In the genomic region with DNA sequence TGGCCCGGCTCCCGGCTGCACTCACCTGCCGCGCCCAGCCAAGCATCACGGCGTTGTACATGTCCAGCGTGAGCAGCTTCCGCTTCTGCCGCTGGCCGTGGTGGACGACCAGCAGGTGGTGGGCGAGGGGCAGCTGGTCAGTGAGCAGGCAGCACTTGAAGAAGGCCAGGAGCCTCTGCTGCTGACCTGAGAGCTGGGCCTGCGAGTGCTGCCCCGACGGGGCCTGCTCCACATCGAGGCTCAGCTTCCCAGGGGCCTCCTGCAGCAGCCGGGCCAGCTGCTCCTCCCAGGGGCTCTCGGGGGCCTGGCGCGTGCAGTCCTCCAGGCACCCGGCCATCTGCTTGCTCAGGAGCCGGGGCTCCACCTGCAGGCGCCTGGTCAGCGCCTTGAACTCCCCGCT, we compare ENCODE assay signal across 2 cellular contexts. TPM values are rescaled to one million over a fixed set of nuclear protein-coding genes. Genes with fewer than 3 reads are reported as not detected.
"Had no signal": no experiment of that assay in that cellular context is flagged by ENCODE, and none has a peak within 500 bp of the region (broad histone marks: within the 10 kb centered on the region; RNA-seq: fewer than 3 reads in every experiment).

No MANE protein-coding gene starts in this region.

RNA-seq across cellular contexts. Expression of gene FGF22, which starts 10.2 kb away (rescaled TPM):
- polyA plus RNA-seq: fibroblast of lung, keratinocyte had no signal
